Comparison of ENCODE assay signal across 8 cellular contexts in genomic region chr14:69153848-69154208, GRCh38. TPM values are rescaled to one million over a fixed set of nuclear protein-coding genes. Genes with fewer than 3 reads are reported as not detected.
A peak's percentile ranks its signal among the peaks of the same experiment; 100 is the strongest.
DNase-seq lines count a peak whose midpoint lies in the region; ATAC-seq lines count a peak whose summit lies in the region.

No MANE protein-coding gene starts in this region.

- POLR2A ChIA-PET in CD4-positive, alpha-beta memory T cell (lab: Charles Lee; ENCODE audit: partially characterized antibody) = interaction anchor here (1.0 to 4.3 kb wide), 5 partner anchors 21 to 245 kb away, joined by 3 to 78 read pairs (median 8); partner anchors contain the start of genes ERH, EXD2 and SLC39A9

- H3K4me3 ChIP-seq in CD4-positive, alpha-beta memory T cell (ENCODE audit: low read length in 2 of 2) = peak overlapping the region; percentile 32 to 94

- peaks cover 0 to 3% (median 0%) of the 10 kb centered on the region in 8 donors for H3K9me3 Mint-ChIP-seq in CD4-positive, alpha-beta memory T cell
- no peaks in the 10 kb centered on the region for H3K9me3 Mint-ChIP-seq in activated naive CD8-positive, alpha-beta T cell treated with anti-CD3 and anti-CD28 coated beads for 36 hours

- peak in 2 of 5 donors; percentile 12 to 17 for DNase-seq in CD4-positive, alpha-beta memory T cell
- DNase-seq in KBM-7 = peak; percentile 43
- no peak for DNase-seq in activated naive CD8-positive, alpha-beta T cell treated with anti-CD3 and anti-CD28 coated beads for 36 hours
- peak; percentile 47 for DNase-seq in left ventricle myocardium superior
- DNase-seq in sciatic nerve (ENCODE audit: low spot score) = no peak

- H3K36me3 ChIP-seq in CD4-positive, alpha-beta memory T cell (ENCODE audit: insufficient read depth, low read length) = peaks cover 3% of the 10 kb centered on the region

- in situ Hi-C loops in KBM-7 (cut with MboI; ENCODE audit: low pct_unique_long_range_greater_than_20kb, low sequenced_read_pairs) = no loop called here

- ATAC-seq in left ventricle myocardium superior = peak; percentile 9
- ATAC-seq in sciatic nerve = peak; percentile 26
- no peak for ATAC-seq in HG03460 (IDR thresholded peaks at IDR 0.05; ENCODE audit: unreplicated experiment)
- no peak for ATAC-seq in GM18870 (IDR thresholded peaks at IDR 0.05; ENCODE audit: unreplicated experiment)
- ATAC-seq in GM19455 (IDR thresholded peaks at IDR 0.05; ENCODE audit: unreplicated experiment) = no peak

- H3K27me3 ChIP-seq in CD4-positive, alpha-beta memory T cell (ENCODE audit: insufficient read depth, low read length) = no peaks in the 10 kb centered on the region

- CTCF ChIA-PET in CD4-positive, alpha-beta memory T cell (lab: Charles Lee; ENCODE audit: partially characterized antibody) = interaction anchor here (1.1 to 5.6 kb wide), 3 partner anchors 9 to 24 kb away, joined by 3 to 53 read pairs (median 8); no protein-coding TSS in a partner anchor

- intact Hi-C loops in CD4-positive, alpha-beta memory T cell (cut with micrococcal nuclease) = loop anchor here (1.0 to 5.0 kb wide), 10 partner anchors 25 to 1912 kb away; partner anchors contain the start of genes COX16, EIF2S1, ERH and EXD2
- intact Hi-C loops in left ventricle myocardium superior (cut with micrococcal nuclease) = no loop called here
- intact Hi-C loops in sciatic nerve (cut with DNase I) = no loop called here

- peaks cover 18 to 41% (median 28%) of the 10 kb centered on the region in 4 donors for H3K4me1 Mint-ChIP-seq in CD4-positive, alpha-beta memory T cell
- H3K4me1 Mint-ChIP-seq in activated naive CD8-positive, alpha-beta T cell treated with anti-CD3 and anti-CD28 coated beads for 36 hours = peaks cover 27% of the 10 kb centered on the region

- H3K4me1 ChIP-seq in CD4-positive, alpha-beta memory T cell (ENCODE audit: insufficient read depth, low read length) = peaks cover 33% of the 10 kb centered on the region

- peaks cover 11 to 20% of the 10 kb centered on the region in 2 donors for H3K36me3 Mint-ChIP-seq in CD4-positive, alpha-beta memory T cell
- peaks cover 1% of the 10 kb centered on the region for H3K36me3 Mint-ChIP-seq in activated naive CD8-positive, alpha-beta T cell treated with anti-CD3 and anti-CD28 coated beads for 36 hours

- peak overlapping the region; percentile 91 to 97 (median 93) for H3K27ac Mint-ChIP-seq in CD4-positive, alpha-beta memory T cell
- H3K27ac Mint-ChIP-seq in activated naive CD8-positive, alpha-beta T cell treated with anti-CD3 and anti-CD28 coated beads for 36 hours = peak overlapping the region; percentile 85

- H3K4me3 Mint-ChIP-seq in CD4-positive, alpha-beta memory T cell = peak overlapping the region; percentile 91 to 100 (median 96)
- H3K4me3 Mint-ChIP-seq in activated naive CD8-positive, alpha-beta T cell treated with anti-CD3 and anti-CD28 coated beads for 36 hours = peak overlapping the region; percentile 86

- peaks cover 0 to 2% of the 10 kb centered on the region in 2 donors for H3K27me3 Mint-ChIP-seq in CD4-positive, alpha-beta memory T cell
- peaks cover 3% of the 10 kb centered on the region for H3K27me3 Mint-ChIP-seq in activated naive CD8-positive, alpha-beta T cell treated with anti-CD3 and anti-CD28 coated beads for 36 hours

- peak overlapping the region; percentile 75 for H3K27ac ChIP-seq in CD4-positive, alpha-beta memory T cell (ENCODE audit: low read depth, low read length)

- no peaks in the 10 kb centered on the region for H3K9me3 ChIP-seq in CD4-positive, alpha-beta memory T cell (ENCODE audit: control insufficient read depth in 1 of 2, low read length in 2 of 2)

RNA-seq across cellular contexts. Expression of gene DCAF5, which starts 0.9 kb away (rescaled TPM):
- 10 to 100 TPM; 69.3 to 75.7 TPM for total RNA-seq in CD4-positive, alpha-beta memory T cell
- 10 to 100 TPM; 54.4 to 73.4 TPM for polyA plus RNA-seq in CD4-positive, alpha-beta memory T cell
- 10 to 100 TPM; 33.4 to 35.1 TPM for total RNA-seq in activated naive CD8-positive, alpha-beta T cell treated with anti-CD3 and anti-CD28 coated beads for 36 hours
- 62.6 TPM for total RNA-seq in left ventricle myocardium superior
- total RNA-seq in sciatic nerve = 42.8 TPM

RNA-seq across cellular contexts. Expression of gene EXD2, which starts 37.5 kb away (rescaled TPM):
- 10 to 100 TPM; 14.3 to 15.7 TPM for total RNA-seq in CD4-positive, alpha-beta memory T cell
- polyA plus RNA-seq in CD4-positive, alpha-beta memory T cell = 1 to 10 TPM; 4.6 to 8.9 TPM
- total RNA-seq in activated naive CD8-positive, alpha-beta T cell treated with anti-CD3 and anti-CD28 coated beads for 36 hours = 10 to 100 TPM; 12.0 to 13.0 TPM
- 17.7 TPM for total RNA-seq in left ventricle myocardium superior
- total RNA-seq in sciatic nerve = 30.0 TPM

Comparison
In these comparisons a context has a peak if more than half of its experiments do, and no peak if none do; other contexts are left out.
1. DNase-seq: peak in KBM-7 (single experiment) and left ventricle myocardium superior (single experiment); none in activated naive CD8-positive, alpha-beta T cell treated with anti-CD3 and anti-CD28 coated beads for 36 hours (single experiment) and sciatic nerve (single experiment).
2. ATAC-seq: peak in left ventricle myocardium superior (single experiment) and sciatic nerve (single experiment); none in HG03460 (single experiment), GM18870 (single experiment) and GM19455 (single experiment).